In genomic region chr5:56818409-56819026, GRCh38 we compare ENCODE assay signal across 9 cellular contexts. TPM values are rescaled to one million over a fixed set of nuclear protein-coding genes. Genes with fewer than 3 reads are reported as not detected.
DNase-seq lines count a peak whose midpoint lies in the region; ATAC-seq and TF ChIP-seq lines count a peak whose summit lies in the region.
"Had no signal": no experiment of that assay in that cellular context is flagged by ENCODE, and none has a peak within 500 bp of the region (broad histone marks: within the 10 kb centered on the region; RNA-seq: fewer than 3 reads in every experiment).

No MANE protein-coding gene starts in this region.

- no peak for DNase-seq in SK-N-SH
- peak; percentile 43 for DNase-seq in RPMI8226
- no peak for DNase-seq in esophagus muscularis mucosa (ENCODE audit: extremely low spot score)
- DNase-seq in NCI-H2081 (lab: John Stamatoyannopoulos, UW): no peak
- no peak for DNase-seq in caudate nucleus (lab: John Stamatoyannopoulos, UW)
- no peak for DNase-seq in NCI-H2029 treated with DMSO at 0.1 percent for 48 hours (lab: John Stamatoyannopoulos, UW)
- DNase-seq: stimulated activated CD8-positive, alpha-beta memory T cell treated with anti-CD3 and anti-CD28 coated beads, Interleukin-4, amount 100 ng/mL, for 48 hours had no signal

- peaks cover 6 to 24% of the 10 kb centered on the region in 2 experiments; a peak in 3 of 4 replicates for H3K4me1 ChIP-seq in SK-N-SH (ENCODE audit: control insufficient read depth in 1 of 2, insufficient read depth in 2 of 2, low read depth in 1 of 2, low read length in 1 of 2)
- H3K4me1 ChIP-seq in esophagus muscularis mucosa: peaks cover 22 to 57% (median 45%) of the 10 kb centered on the region in 4 donors

- H3K27ac ChIP-seq in SK-N-SH (ENCODE audit: low read depth in 2 of 2, low read length in 1 of 2) (peak overlapping the region; percentile 77 to 96), esophagus muscularis mucosa (replicated peaks in 1 of 4) (peak overlapping the region in 2 of 4 donors; percentile 20 to 37), skin epidermis (peak overlapping the region in 19 of 21 experiments; percentile 1 to 99 (median 95)), caudate nucleus (ENCODE audit: low read depth, low read length) (no peak overlapping the region)

- peak; percentile 55 for TF ChIP-seq RAD21 in SK-N-SH (IDR thresholded peaks at IDR 0.05; ENCODE audit: low read length)

- POLR2A ChIA-PET in SK-N-SH (lab: Yijun Ruan, JAX): no interaction called here

- TF ChIP-seq CTCF in SK-N-SH (IDR thresholded peaks at IDR 0.05): peak; percentile 53
- TF ChIP-seq CTCF in esophagus muscularis mucosa (IDR thresholded peaks at IDR 0.05): no peak

- H3K9me2 ChIP-seq in SK-N-SH: no peaks in the 10 kb centered on the region

- TF ChIP-seq EP300 in SK-N-SH (IDR thresholded peaks at IDR 0.05; ENCODE audit: borderline replicate concordance in 1 of 2, low read depth in 1 of 2, low read length in 1 of 2) (no peak), esophagus muscularis mucosa (IDR thresholded peaks at IDR 0.05) (no peak)

- no peaks in the 10 kb centered on the region for H3K9me3 ChIP-seq in SK-N-SH
- H3K9me3 ChIP-seq in esophagus muscularis mucosa: no peaks in the 10 kb centered on the region

- ATAC-seq in SK-N-SH treated with all-trans-retinoic acid at 6 μM for 48 hours: no peak

- H3K9ac ChIP-seq in SK-N-SH: peak overlapping the region; percentile 62; the same call in 1 of the 2 replicates

- H3F3A ChIP-seq in SK-N-SH (replicated peaks; ENCODE audit: insufficient read depth): peaks cover 16% of the 10 kb centered on the region

- H3K27me3 ChIP-seq in SK-N-SH (ENCODE audit: insufficient read depth): no peaks in the 10 kb centered on the region
- no peaks in the 10 kb centered on the region for H3K27me3 ChIP-seq in esophagus muscularis mucosa

- H4K20me1 ChIP-seq in SK-N-SH (ENCODE audit: insufficient read depth): peaks cover 13% of the 10 kb centered on the region

- peaks cover 78% of the 10 kb centered on the region for H3K79me2 ChIP-seq in SK-N-SH (ENCODE audit: insufficient read depth)

- H2AFZ ChIP-seq in SK-N-SH (ENCODE audit: low read depth): peak overlapping the region; percentile 48; the same call in 1 of the 2 replicates

- TF ChIP-seq POLR2A in esophagus muscularis mucosa (IDR thresholded peaks at IDR 0.05; ENCODE audit: low read depth): no peak

- peak overlapping the region; percentile 80 for H3K4me2 ChIP-seq in SK-N-SH

- WGBS in SK-N-SH (ENCODE audit: low lambda C conversion rate): 21% methylated on average over 3 of the region's 3 CpGs
- 56% methylated on average over 3 of the region's 3 CpGs for WGBS in esophagus muscularis mucosa

- peak overlapping the region; percentile 60 to 93 for H3K4me3 ChIP-seq in SK-N-SH (ENCODE audit: low read depth in 2 of 2, low read length in 1 of 2)
- H3K4me3 ChIP-seq in esophagus muscularis mucosa: peak overlapping the region; percentile 8 to 36 (median 14)
- peak overlapping the region; percentile 3 to 91 (median 83) for H3K4me3 ChIP-seq in skin epidermis

- intact Hi-C loops in esophagus muscularis mucosa (cut with DNase I): loop anchor here (5.0 kb wide), 1 partner anchor 336 kb away; no protein-coding TSS in a partner anchor

- H3K36me3 ChIP-seq in SK-N-SH (replicated peaks in 1 of 2; ENCODE audit: control insufficient read depth in 1 of 2, insufficient read depth in 2 of 2, low read length in 1 of 2): peaks cover 0 to 11% of the 10 kb centered on the region in 2 experiments
- no peaks in the 10 kb centered on the region for H3K36me3 ChIP-seq in esophagus muscularis mucosa

- CTCF ChIA-PET in SK-N-SH (lab: Yijun Ruan, JAX): interaction anchor here (0.7 to 4.8 kb wide), 13 partner anchors 9 to 881 kb away, joined by 3 to 28 read pairs (median 4); no protein-coding TSS in a partner anchor

TF ChIP-seq in SK-N-SH, 30 proteins besides CTCF, POLR2A, EP300 and RAD21:
- no peak for TF ChIP-seq USF1 (IDR thresholded peaks at IDR 0.05; ENCODE audit: borderline replicate concordance, low read depth)
- 0 out of 2 replicates have a peak, but pooled peaks have one; percentile 3 for TF ChIP-seq YY1 (IDR thresholded peaks at IDR 0.05; ENCODE audit: low read depth)
- TF ChIP-seq JUND (IDR thresholded peaks at IDR 0.05): no peak
- peak; percentile 15; the same call in 1 of the 2 replicates for TF ChIP-seq SMC3 (IDR thresholded peaks at IDR 0.05; ENCODE audit: low read depth, low read length)
- TF ChIP-seq MAX (IDR thresholded peaks at IDR 0.05; ENCODE audit: low read depth): no peak
- TF ChIP-seq FOXM1 (IDR thresholded peaks at IDR 0.05; ENCODE audit: low read depth): no peak
- no peak for TF ChIP-seq EZH2phosphoT487 (IDR thresholded peaks at IDR 0.05; ENCODE audit: borderline replicate concordance, low read depth)
- no peak for TF ChIP-seq USF2 (IDR thresholded peaks at IDR 0.05; ENCODE audit: borderline replicate concordance, low read depth, low read length)
- no peak for TF ChIP-seq TAF1 (IDR thresholded peaks at IDR 0.05; ENCODE audit: borderline replicate concordance, low read depth, low read length)
- no peak for TF ChIP-seq TEAD4 (IDR thresholded peaks at IDR 0.05; ENCODE audit: borderline replicate concordance, insufficient read depth)
- no peak for TF ChIP-seq GABPA (IDR thresholded peaks at IDR 0.05; ENCODE audit: low read depth)

TF ChIP-seq in SK-N-SH treated with all-trans-retinoic acid at 6 μM for 48 hours, 23 proteins besides CTCF, POLR2A, EP300 and RAD21 (continues in another document):
- TF ChIP-seq RARB (CRISPR knock-in tag; IDR thresholded peaks at IDR 0.05) (no peak), PPARA (CRISPR knock-in tag; IDR thresholded peaks at IDR 0.05; ENCODE audit: borderline replicate concordance) (no peak), ZC3H10 (CRISPR knock-in tag; IDR thresholded peaks at IDR 0.05) (no peak), BACH2 (CRISPR knock-in tag; IDR thresholded peaks at IDR 0.05; ENCODE audit: borderline replicate concordance) (no peak), ZNF565 (CRISPR knock-in tag; conservative IDR thresholded peaks at IDR 0.05; ENCODE audit: low read depth) (no peak), GLIS3 (CRISPR knock-in tag; IDR thresholded peaks at IDR 0.05) (no peak), ESRRG (CRISPR knock-in tag; IDR thresholded peaks at IDR 0.05) (no peak), TCF4 (CRISPR knock-in tag; IDR thresholded peaks at IDR 0.05; ENCODE audit: borderline replicate concordance) (no peak), ZFP30 (CRISPR knock-in tag; IDR thresholded peaks at IDR 0.05) (no peak), ZFP3 (CRISPR knock-in tag; IDR thresholded peaks at IDR 0.05) (no peak), ARNTL (CRISPR knock-in tag; IDR thresholded peaks at IDR 0.05; ENCODE audit: borderline replicate concordance, low read depth) (no peak), POU6F1 (CRISPR knock-in tag; IDR thresholded peaks at IDR 0.05; ENCODE audit: borderline replicate concordance, low read depth) (no peak), CSDC2 (CRISPR knock-in tag; IDR thresholded peaks at IDR 0.05) (no peak), ZNF8 (CRISPR knock-in tag; IDR thresholded peaks at IDR 0.05) (no peak), PATZ1 (CRISPR knock-in tag; IDR thresholded peaks at IDR 0.05; ENCODE audit: borderline replicate concordance) (no peak)

RNA-seq across cellular contexts. Expression of gene MAP3K1, which starts 3.2 kb away (rescaled TPM):
- polyA plus RNA-seq in SK-N-SH (2012; rRNA removed): 2.2 and 3.5 TPM in 2 replicates
- 3.0 and 3.6 TPM in 2 replicates for polyA plus RNA-seq in SK-N-SH (2012; cell fraction: cytosol; rRNA removed)
- polyA plus RNA-seq in SK-N-SH (2012; cell fraction: nucleus; rRNA removed): 3.1 and 6.6 TPM in 2 replicates
- total RNA-seq in esophagus muscularis mucosa: 10 to 100 TPM in 1 of 4 donors, 1 to 10 TPM in 3; 7.2 to 12.3 (median 8.8) TPM

Comparison
In these comparisons a context has a peak if more than half of its experiments do, and no peak if none do; other contexts are left out.
1. H3K4me3 ChIP-seq: peak in every context shown above with its lines; median percentile 83 in skin epidermis; 76 in SK-N-SH; 14 in esophagus muscularis mucosa.